1 cellular context compared by ENCODE assay signal in genomic region chr4:155026715-155027114, GRCh38.
TF ChIP-seq lines count a peak whose summit lies in the region.

No MANE protein-coding gene starts in this region.

TF ChIP-seq in WTC11, 78 proteins besides CTCF, POLR2A, EP300 and RAD21 (continued from another document):
- TF ChIP-seq ZNF512 (CRISPR knock-in tag; IDR thresholded peaks at IDR 0.05; ENCODE audit: borderline replicate concordance) (no peak), CDX4 (CRISPR knock-in tag; IDR thresholded peaks at IDR 0.05; ENCODE audit: borderline replicate concordance) (no peak), MXD4 (CRISPR knock-in tag; IDR thresholded peaks at IDR 0.05; ENCODE audit: borderline replicate concordance) (no peak), ZNF121 (CRISPR knock-in tag; IDR thresholded peaks at IDR 0.05) (no peak), ZNF532 (CRISPR knock-in tag; IDR thresholded peaks at IDR 0.05; ENCODE audit: borderline replicate concordance) (no peak), ZNF423 (CRISPR knock-in tag; IDR thresholded peaks at IDR 0.05) (no peak)
TF ChIP-seq in WTC11: peak in this region for 0.
